ENCODE assay signal across 8 cellular contexts in the genomic region with DNA sequence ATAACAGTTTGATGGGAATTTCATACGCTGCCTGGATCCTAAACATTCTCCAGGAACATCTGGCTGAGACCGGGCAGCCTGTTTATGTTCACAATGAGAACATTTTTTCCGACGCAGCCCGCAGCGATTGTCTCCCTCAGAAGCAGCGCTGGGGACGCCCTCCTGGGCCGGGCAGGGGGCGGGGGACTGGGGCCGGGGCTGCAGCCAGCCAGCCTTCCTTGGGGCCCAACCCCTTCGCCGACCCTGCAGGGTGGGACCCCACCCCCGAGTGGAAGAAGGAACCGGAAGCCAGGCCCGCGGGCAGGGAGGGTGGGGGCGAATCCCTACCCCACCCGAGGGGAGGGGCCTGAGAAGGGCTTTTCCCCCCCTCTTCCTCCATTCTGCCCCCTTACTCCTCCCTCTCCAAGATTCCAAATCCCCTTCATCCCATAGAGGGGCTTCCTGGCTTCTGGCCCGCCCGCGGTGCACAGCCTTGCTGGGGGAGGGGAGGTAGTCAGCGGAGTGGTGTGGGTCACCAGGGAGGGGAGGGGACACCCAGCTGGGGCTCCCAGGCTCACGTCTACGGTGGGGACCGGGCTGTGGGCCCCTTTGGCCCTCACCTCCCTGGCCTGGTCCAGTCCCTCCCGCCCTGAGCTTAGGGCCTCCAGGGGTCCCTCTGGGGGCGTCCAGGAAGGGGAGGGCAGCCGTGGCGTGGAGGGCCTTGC.
DNase-seq lines count a peak whose midpoint lies in the region; ATAC-seq and TF ChIP-seq lines count a peak whose summit lies in the region.

No MANE protein-coding gene starts in this region.

- no peaks in the 10 kb centered on the region for H3K9me3 Mint-ChIP-seq in chondrocyte (ENCODE audit: low read depth)

- peaks cover 8% of the 10 kb centered on the region for H3K4me1 Mint-ChIP-seq in chondrocyte (ENCODE audit: low read depth)

- no peak overlapping the region for H3K27ac ChIP-seq in right lobe of liver
- peak overlapping the region; percentile 66 to 91 (median 87) for H3K27ac ChIP-seq in stomach

- intact Hi-C loops in right lobe of liver (cut with DNase I): no loop called here
- intact Hi-C loops in stomach (cut with DNase I; ENCODE audit: low total_unique reads): no loop called here

- H3K27me3 Mint-ChIP-seq in chondrocyte (ENCODE audit: low read depth): peaks cover under 1% of the 10 kb centered on the region

- WGBS in right lobe of liver (ENCODE audit: insufficient coverage, low coverage, low lambda C conversion rate, missing lambda C conversion rate): no CpG with 5 or more reads among the region's 30 CpGs
- WGBS in stomach, 5 donors: 1 to 6% (median 3%) methylated on average over 22 to 30 of the region's 30 CpGs

- peak overlapping the region; percentile 40 for H3K4me3 Mint-ChIP-seq in chondrocyte (ENCODE audit: unreplicated experiment)

- no peaks in the 10 kb centered on the region for H3K36me3 Mint-ChIP-seq in chondrocyte (ENCODE audit: low read depth)

- TF ChIP-seq POLR2A in right lobe of liver (IDR thresholded peaks at IDR 0.05): no peak
- TF ChIP-seq POLR2A in stomach (IDR thresholded peaks at IDR 0.05): no peak

- no peak overlapping the region for H3K27ac Mint-ChIP-seq in chondrocyte (ENCODE audit: unreplicated experiment)

- H3K27me3 ChIP-seq in right lobe of liver: no peaks in the 10 kb centered on the region
- H3K27me3 ChIP-seq in stomach: peaks cover 0 to 23% (median 15%) of the 10 kb centered on the region in 3 donors

- H3K36me3 ChIP-seq in right lobe of liver: no peaks in the 10 kb centered on the region
- H3K36me3 ChIP-seq in stomach: no peaks in the 10 kb centered on the region

- no peak for TF ChIP-seq EP300 in stomach (IDR thresholded peaks at IDR 0.05)

- TF ChIP-seq CTCF in chondrocyte (IDR thresholded peaks at IDR 0.05): no peak
- TF ChIP-seq CTCF in right lobe of liver (IDR thresholded peaks at IDR 0.05): no peak
- TF ChIP-seq CTCF in stomach (IDR thresholded peaks at IDR 0.05): no peak

- H3K9me3 ChIP-seq in right lobe of liver: no peaks in the 10 kb centered on the region
- H3K9me3 ChIP-seq in stomach: no peaks in the 10 kb centered on the region

- H3K4me3 ChIP-seq in right lobe of liver (peak overlapping the region; percentile 9 to 29 (median 19)), stomach (peak overlapping the region; percentile 50 to 54 (median 52))

- DNase-seq in AG20443 (ENCODE audit: low spot score): peak; percentile 57
- peak; percentile 10 for DNase-seq in NCI-H2171 (lab: John Stamatoyannopoulos, UW)
- peak; percentile 79 for DNase-seq in chondrocyte (ENCODE audit: low spot score)
- peak; percentile 21 to 50 (median 41) for DNase-seq in right lobe of liver
- DNase-seq in stomach: peak; percentile 27
- no peak for DNase-seq in DMS79 (lab: John Stamatoyannopoulos, UW)
- no peak for DNase-seq in SHP77 (lab: John Stamatoyannopoulos, UW)

- H3K4me1 ChIP-seq in right lobe of liver: no peaks in the 10 kb centered on the region
- H3K4me1 ChIP-seq in stomach: peaks cover 25 to 27% (median 26%) of the 10 kb centered on the region in 4 donors

- ATAC-seq in right lobe of liver: peak; percentile 5 to 39 (median 22)
- no peak for ATAC-seq in HG03342 (IDR thresholded peaks at IDR 0.05; ENCODE audit: unreplicated experiment)

Comparison
In these comparisons a context has a peak if more than half of its experiments do, and no peak if none do; other contexts are left out.
1. DNase-seq: peak in AG20443 (single experiment), NCI-H2171 (single experiment), chondrocyte (single experiment), right lobe of liver (3 of 3) and stomach (single experiment); none in DMS79 (single experiment) and SHP77 (0 of 2).
2. H3K27ac ChIP-seq: peak in stomach (5 of 5); none in right lobe of liver (0 of 3).